In the genomic region with DNA sequence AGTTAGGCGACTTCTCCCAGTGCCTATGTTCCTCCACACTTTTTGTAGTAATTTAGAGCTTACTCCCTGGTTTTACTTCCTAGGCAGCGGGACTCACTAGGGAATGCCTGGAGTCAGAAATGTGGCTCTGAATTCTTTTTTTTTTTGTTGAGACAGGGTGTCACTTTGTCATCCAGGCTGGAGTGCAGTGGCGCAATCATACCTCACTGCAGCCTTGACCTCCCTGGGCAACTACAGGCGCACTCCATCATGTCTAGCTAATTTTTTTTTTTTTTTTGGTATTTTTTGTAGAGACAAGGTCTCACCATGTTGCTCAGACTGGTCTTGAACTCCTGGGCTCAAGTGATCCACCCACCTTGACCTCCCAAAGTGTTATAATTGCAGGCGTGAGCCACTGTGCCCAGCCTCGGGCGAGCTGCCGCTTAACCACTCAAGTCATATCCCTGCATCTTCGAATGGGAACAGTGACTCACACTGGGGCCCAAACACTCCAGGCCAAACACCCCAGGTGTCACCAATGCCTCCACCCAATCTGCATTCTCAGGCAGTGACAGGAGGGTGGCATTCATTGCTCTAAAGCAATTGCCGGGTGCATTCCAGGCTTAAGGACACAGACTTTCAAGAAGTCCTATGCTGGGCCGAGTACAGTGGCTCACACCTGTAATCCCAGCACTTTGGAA, we compare ENCODE assay signal across 1 cellular context.
TF ChIP-seq lines count a peak whose summit lies in the region.

No MANE protein-coding gene starts in this region.

TF ChIP-seq in HCT116, 20 proteins besides CTCF, POLR2A, EP300 and RAD21:
- TF ChIP-seq CEBPB (IDR thresholded peaks at IDR 0.05; ENCODE audit: low read depth): peak; percentile 86
- no peak for TF ChIP-seq ZNF274 (IDR thresholded peaks at IDR 0.05; ENCODE audit: low read depth, low read length)
- TF ChIP-seq YY1 (IDR thresholded peaks at IDR 0.05; ENCODE audit: extremely low read depth, insufficient replicate concordance, low read depth, low read length): peak; percentile 76
- TF ChIP-seq, protein P1, sequence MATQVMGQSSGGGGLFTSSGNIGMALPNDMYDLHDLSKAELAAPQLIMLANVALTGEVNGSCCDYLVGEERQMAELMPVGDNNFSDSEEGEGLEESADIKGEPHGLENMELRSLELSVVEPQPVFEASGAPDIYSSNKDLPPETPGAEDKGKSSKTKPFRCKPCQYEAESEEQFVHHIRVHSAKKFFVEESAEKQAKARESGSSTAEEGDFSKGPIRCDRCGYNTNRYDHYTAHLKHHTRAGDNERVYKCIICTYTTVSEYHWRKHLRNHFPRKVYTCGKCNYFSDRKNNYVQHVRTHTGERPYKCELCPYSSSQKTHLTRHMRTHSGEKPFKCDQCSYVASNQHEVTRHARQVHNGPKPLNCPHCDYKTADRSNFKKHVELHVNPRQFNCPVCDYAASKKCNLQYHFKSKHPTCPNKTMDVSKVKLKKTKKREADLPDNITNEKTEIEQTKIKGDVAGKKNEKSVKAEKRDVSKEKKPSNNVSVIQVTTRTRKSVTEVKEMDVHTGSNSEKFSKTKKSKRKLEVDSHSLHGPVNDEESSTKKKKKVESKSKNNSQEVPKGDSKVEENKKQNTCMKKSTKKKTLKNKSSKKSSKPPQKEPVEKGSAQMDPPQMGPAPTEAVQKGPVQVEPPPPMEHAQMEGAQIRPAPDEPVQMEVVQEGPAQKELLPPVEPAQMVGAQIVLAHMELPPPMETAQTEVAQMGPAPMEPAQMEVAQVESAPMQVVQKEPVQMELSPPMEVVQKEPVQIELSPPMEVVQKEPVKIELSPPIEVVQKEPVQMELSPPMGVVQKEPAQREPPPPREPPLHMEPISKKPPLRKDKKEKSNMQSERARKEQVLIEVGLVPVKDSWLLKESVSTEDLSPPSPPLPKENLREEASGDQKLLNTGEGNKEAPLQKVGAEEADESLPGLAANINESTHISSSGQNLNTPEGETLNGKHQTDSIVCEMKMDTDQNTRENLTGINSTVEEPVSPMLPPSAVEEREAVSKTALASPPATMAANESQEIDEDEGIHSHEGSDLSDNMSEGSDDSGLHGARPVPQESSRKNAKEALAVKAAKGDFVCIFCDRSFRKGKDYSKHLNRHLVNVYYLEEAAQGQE (IDR thresholded peaks at IDR 0.05; ENCODE audit: low read depth): no peak
- TF ChIP-seq JUND (IDR thresholded peaks at IDR 0.05): peak; percentile 99
- TF ChIP-seq, protein P2, sequence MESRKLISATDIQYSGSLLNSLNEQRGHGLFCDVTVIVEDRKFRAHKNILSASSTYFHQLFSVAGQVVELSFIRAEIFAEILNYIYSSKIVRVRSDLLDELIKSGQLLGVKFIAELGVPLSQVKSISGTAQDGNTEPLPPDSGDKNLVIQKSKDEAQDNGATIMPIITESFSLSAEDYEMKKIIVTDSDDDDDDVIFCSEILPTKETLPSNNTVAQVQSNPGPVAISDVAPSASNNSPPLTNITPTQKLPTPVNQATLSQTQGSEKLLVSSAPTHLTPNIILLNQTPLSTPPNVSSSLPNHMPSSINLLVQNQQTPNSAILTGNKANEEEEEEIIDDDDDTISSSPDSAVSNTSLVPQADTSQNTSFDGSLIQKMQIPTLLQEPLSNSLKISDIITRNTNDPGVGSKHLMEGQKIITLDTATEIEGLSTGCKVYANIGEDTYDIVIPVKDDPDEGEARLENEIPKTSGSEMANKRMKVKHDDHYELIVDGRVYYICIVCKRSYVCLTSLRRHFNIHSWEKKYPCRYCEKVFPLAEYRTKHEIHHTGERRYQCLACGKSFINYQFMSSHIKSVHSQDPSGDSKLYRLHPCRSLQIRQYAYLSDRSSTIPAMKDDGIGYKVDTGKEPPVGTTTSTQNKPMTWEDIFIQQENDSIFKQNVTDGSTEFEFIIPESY (IDR thresholded peaks at IDR 0.05; ENCODE audit: extremely low read depth, insufficient replicate concordance, low read length): peak; percentile 49
- TF ChIP-seq SRF (IDR thresholded peaks at IDR 0.05; ENCODE audit: low read depth): peak; percentile 68; the same call in 1 of the 2 replicates
- peak; percentile 98 for TF ChIP-seq SP1 (IDR thresholded peaks at IDR 0.05; ENCODE audit: low read depth)
- TF ChIP-seq POLR2AphosphoS5 (IDR thresholded peaks at IDR 0.05; ENCODE audit: low read depth, low read length): peak; percentile 78
- peak; percentile 99 for TF ChIP-seq CBX3 (IDR thresholded peaks at IDR 0.05; ENCODE audit: low read depth)
- no peak for TF ChIP-seq EZH2 (IDR thresholded peaks at IDR 0.05)
- 0 out of 2 replicates have a peak, but pooled peaks have one; percentile 41 for TF ChIP-seq EGR1 (IDR thresholded peaks at IDR 0.05; ENCODE audit: low read depth)
- TF ChIP-seq TCF7L2 (IDR thresholded peaks at IDR 0.05; ENCODE audit: borderline replicate concordance, extremely low read depth, insufficient read depth, insufficient read length): no peak
- TF ChIP-seq, protein P3, sequence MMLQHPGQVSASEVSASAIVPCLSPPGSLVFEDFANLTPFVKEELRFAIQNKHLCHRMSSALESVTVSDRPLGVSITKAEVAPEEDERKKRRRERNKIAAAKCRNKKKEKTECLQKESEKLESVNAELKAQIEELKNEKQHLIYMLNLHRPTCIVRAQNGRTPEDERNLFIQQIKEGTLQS (IDR thresholded peaks at IDR 0.05): peak; percentile 61; the same call in 1 of the 2 replicates
- peak; percentile 99 for TF ChIP-seq FOSL1 (IDR thresholded peaks at IDR 0.05; ENCODE audit: low read depth)
- no peak for TF ChIP-seq ZFX (IDR thresholded peaks at IDR 0.05)
- TF ChIP-seq, protein P4, sequence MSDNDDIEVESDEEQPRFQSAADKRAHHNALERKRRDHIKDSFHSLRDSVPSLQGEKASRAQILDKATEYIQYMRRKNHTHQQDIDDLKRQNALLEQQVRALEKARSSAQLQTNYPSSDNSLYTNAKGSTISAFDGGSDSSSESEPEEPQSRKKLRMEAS (IDR thresholded peaks at IDR 0.05): peak; percentile 95
- TF ChIP-seq EZH2phosphoT487 (IDR thresholded peaks at IDR 0.05; ENCODE audit: borderline replicate concordance): no peak
- peak; percentile 99 for TF ChIP-seq SIN3A (IDR thresholded peaks at IDR 0.05; ENCODE audit: low read depth)
- TF ChIP-seq ELF1 (IDR thresholded peaks at IDR 0.05; ENCODE audit: borderline replicate concordance, low read depth): no peak
